In the genomic region with DNA sequence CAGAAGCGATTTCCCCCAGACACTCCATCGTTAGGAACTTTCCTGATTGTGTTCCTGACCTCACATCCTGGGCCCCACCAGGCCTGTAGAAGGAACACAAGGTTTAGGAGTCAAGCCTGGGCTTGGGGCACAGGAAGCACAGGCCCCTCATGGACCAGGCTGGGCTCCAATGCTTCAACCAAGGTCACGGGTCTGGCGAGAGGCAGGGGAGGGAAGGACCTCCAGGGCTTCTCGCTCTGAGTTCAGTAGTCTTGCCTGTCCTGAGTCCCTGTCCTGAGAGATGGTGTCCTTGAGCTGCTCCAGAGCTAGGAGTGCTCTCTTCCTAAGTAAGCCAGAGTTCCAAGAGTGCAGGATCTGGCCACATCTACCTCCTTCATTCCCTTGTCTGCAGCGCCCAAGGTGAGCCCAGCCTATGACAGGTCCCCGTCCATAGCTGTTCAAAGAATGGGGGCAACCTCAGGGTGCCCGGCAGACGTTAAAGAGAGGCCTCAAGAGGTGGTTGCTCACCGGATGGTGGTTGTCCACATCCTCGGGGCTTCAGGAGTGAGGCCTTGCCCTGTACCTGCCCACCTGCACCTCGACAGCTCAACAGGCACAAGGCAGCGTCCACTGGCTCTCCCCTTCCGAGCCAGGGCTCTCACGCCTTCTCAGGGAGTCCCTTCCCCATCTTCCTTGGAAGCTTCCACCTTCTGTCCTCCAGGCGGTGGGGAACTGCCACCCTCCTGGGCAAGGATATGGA, we compare ENCODE assay signal across 1 cellular context.
A peak's percentile ranks its signal among the peaks of the same experiment; 100 is the strongest.
TF ChIP-seq lines count a peak whose summit lies in the region.

No MANE protein-coding gene starts in this region.

TF ChIP-seq in HepG2, 621 proteins besides CTCF, POLR2A, EP300 and RAD21 (continues in another document):
- TF ChIP-seq, protein P1, sequence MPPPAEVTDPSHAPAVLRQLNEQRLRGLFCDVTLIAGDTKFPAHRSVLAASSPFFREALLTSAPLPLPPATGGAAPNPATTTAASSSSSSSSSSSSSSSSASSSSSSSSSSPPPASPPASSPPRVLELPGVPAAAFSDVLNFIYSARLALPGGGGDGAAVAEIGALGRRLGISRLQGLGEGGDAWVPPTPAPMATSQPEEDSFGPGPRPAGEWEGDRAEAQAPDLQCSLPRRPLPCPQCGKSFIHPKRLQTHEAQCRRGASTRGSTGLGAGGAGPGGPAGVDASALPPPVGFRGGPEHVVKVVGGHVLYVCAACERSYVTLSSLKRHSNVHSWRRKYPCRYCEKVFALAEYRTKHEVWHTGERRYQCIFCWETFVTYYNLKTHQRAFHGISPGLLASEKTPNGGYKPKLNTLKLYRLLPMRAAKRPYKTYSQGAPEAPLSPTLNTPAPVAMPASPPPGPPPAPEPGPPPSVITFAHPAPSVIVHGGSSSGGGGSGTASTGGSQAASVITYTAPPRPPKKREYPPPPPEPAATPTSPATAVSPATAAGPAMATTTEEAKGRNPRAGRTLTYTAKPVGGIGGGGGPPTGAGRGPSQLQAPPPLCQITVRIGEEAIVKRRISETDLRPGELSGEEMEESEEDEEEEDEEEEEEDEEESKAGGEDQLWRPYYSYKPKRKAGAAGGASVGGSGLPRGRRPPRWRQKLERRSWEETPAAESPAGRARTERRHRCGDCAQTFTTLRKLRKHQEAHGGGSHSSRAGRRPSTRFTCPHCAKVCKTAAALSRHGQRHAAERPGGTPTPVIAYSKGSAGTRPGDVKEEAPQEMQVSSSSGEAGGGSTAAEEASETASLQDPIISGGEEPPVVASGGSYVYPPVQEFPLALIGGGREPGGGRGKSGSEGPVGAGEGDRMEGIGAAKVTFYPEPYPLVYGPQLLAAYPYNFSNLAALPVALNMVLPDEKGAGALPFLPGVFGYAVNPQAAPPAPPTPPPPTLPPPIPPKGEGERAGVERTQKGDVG (CRISPR knock-in tag; IDR thresholded peaks at IDR 0.05; ENCODE audit: borderline replicate concordance) = peak; percentile 33; the same call in 1 of the 2 replicates
- TF ChIP-seq ZIK1 (CRISPR knock-in tag; IDR thresholded peaks at IDR 0.05; ENCODE audit: borderline replicate concordance, low read depth) (peak; percentile 71; the same call in 1 of the 2 replicates), TBX2 (CRISPR knock-in tag; IDR thresholded peaks at IDR 0.05; ENCODE audit: borderline replicate concordance) (0 out of 2 replicates have a peak, but pooled peaks have one; percentile 42), NRL (CRISPR knock-in tag; IDR thresholded peaks at IDR 0.05; ENCODE audit: borderline replicate concordance) (peak; percentile 67; the same call in 1 of the 2 replicates), WIZ (CRISPR knock-in tag; IDR thresholded peaks at IDR 0.05) (no peak), ZFYVE20 (CRISPR knock-in tag; IDR thresholded peaks at IDR 0.05; ENCODE audit: borderline replicate concordance, low read depth) (0 out of 2 replicates have a peak, but pooled peaks have one; percentile 55), NFKBIZ (CRISPR knock-in tag; IDR thresholded peaks at IDR 0.05) (no peak), U2AF1 (optimal IDR thresholded peaks at IDR 0.05; ENCODE audit: low read depth, low read length) (peak; percentile 55), TCF7L2 (IDR thresholded peaks at IDR 0.05; ENCODE audit: low read depth, low read length) (no peak), ZNF451 (CRISPR knock-in tag; IDR thresholded peaks at IDR 0.05) (peak; percentile 28; the same call in 1 of the 2 replicates), TOE1 (CRISPR knock-in tag; IDR thresholded peaks at IDR 0.05) (no peak), ZNF816 (CRISPR knock-in tag; IDR thresholded peaks at IDR 0.05; ENCODE audit: borderline replicate concordance) (no peak), KDM5B (CRISPR knock-in tag; IDR thresholded peaks at IDR 0.05; ENCODE audit: borderline replicate concordance) (peak; percentile 67; the same call in 1 of the 2 replicates), SP140L (CRISPR knock-in tag; IDR thresholded peaks at IDR 0.05; ENCODE audit: borderline replicate concordance) (no peak), FOXA1 (IDR thresholded peaks at IDR 0.05) (no peak), FOXA1 (CRISPR knock-in tag; IDR thresholded peaks at IDR 0.05) (no peak), EED (CRISPR knock-in tag; IDR thresholded peaks at IDR 0.05) (peak; percentile 78; the same call in 1 of the 2 replicates), ZNF550 (CRISPR knock-in tag; IDR thresholded peaks at IDR 0.05; ENCODE audit: borderline replicate concordance) (0 out of 2 replicates have a peak, but pooled peaks have one; percentile 51), ZNF891 (CRISPR knock-in tag; IDR thresholded peaks at IDR 0.05) (peak; percentile 69; the same call in 1 of the 2 replicates), KDM6A (CRISPR knock-in tag; IDR thresholded peaks at IDR 0.05; ENCODE audit: low read depth) (no peak), ZNF10 (CRISPR knock-in tag; IDR thresholded peaks at IDR 0.05; ENCODE audit: borderline replicate concordance, low read depth) (no peak), ZNF569 (CRISPR knock-in tag; IDR thresholded peaks at IDR 0.05; ENCODE audit: borderline replicate concordance) (no peak), ZNF24 (IDR thresholded peaks at IDR 0.05) (no peak), HIVEP1 (CRISPR knock-in tag; IDR thresholded peaks at IDR 0.05) (0 out of 2 replicates have a peak, but pooled peaks have one; percentile 32), ASH2L (IDR thresholded peaks at IDR 0.05; ENCODE audit: insufficient read length, low read depth, low read length) (no peak), ZNF546 (CRISPR knock-in tag; conservative IDR thresholded peaks at IDR 0.05) (0 out of 2 replicates have a peak, but pooled peaks have one; percentile 22), ZNF598 (CRISPR knock-in tag; IDR thresholded peaks at IDR 0.05; ENCODE audit: borderline replicate concordance) (peak; percentile 66; the same call in 1 of the 2 replicates), ZNF772 (CRISPR knock-in tag; IDR thresholded peaks at IDR 0.05) (0 out of 2 replicates have a peak, but pooled peaks have one; percentile 29), RORA (CRISPR knock-in tag; IDR thresholded peaks at IDR 0.05) (no peak), LCORL (IDR thresholded peaks at IDR 0.05) (no peak), LCORL (CRISPR knock-in tag; IDR thresholded peaks at IDR 0.05) (no peak), ZNF567 (CRISPR knock-in tag; IDR thresholded peaks at IDR 0.05; ENCODE audit: borderline replicate concordance) (0 out of 2 replicates have a peak, but pooled peaks have one; percentile 5), ZC3H13 (CRISPR knock-in tag; IDR thresholded peaks at IDR 0.05) (0 out of 2 replicates have a peak, but pooled peaks have one; percentile 29), SIN3A (IDR thresholded peaks at IDR 0.05; ENCODE audit: borderline replicate concordance, low read depth, low read length) (no peak), JUND (CRISPR knock-in tag; IDR thresholded peaks at IDR 0.05) (peak; percentile 49; the same call in 1 of the 2 replicates), GLI4 (CRISPR knock-in tag; IDR thresholded peaks at IDR 0.05; ENCODE audit: borderline replicate concordance) (0 out of 2 replicates have a peak, but pooled peaks have one; percentile 31), ARNTL (CRISPR knock-in tag; IDR thresholded peaks at IDR 0.05) (no peak)
- TF ChIP-seq, protein P2, sequence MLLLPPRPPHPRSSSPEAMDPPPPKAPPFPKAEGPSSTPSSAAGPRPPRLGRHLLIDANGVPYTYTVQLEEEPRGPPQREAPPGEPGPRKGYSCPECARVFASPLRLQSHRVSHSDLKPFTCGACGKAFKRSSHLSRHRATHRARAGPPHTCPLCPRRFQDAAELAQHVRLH (CRISPR knock-in tag; IDR thresholded peaks at IDR 0.05; ENCODE audit: borderline replicate concordance, low read depth) = no peak
- TF ChIP-seq, protein P3, sequence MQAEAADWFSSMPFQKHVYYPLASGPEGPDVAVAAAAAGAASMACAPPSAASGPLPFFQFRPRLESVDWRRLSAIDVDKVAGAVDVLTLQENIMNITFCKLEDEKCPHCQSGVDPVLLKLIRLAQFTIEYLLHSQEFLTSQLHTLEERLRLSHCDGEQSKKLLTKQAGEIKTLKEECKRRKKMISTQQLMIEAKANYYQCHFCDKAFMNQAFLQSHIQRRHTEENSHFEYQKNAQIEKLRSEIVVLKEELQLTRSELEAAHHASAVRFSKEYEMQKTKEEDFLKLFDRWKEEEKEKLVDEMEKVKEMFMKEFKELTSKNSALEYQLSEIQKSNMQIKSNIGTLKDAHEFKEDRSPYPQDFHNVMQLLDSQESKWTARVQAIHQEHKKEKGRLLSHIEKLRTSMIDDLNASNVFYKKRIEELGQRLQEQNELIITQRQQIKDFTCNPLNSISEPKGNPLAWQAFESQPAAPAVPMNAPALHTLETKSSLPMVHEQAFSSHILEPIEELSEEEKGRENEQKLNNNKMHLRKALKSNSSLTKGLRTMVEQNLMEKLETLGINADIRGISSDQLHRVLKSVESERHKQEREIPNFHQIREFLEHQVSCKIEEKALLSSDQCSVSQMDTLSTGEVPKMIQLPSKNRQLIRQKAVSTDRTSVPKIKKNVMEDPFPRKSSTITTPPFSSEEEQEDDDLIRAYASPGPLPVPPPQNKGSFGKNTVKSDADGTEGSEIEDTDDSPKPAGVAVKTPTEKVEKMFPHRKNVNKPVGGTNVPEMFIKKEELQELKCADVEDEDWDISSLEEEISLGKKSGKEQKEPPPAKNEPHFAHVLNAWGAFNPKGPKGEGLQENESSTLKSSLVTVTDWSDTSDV (CRISPR knock-in tag; IDR thresholded peaks at IDR 0.05) = 0 out of 2 replicates have a peak, but pooled peaks have one; percentile 57
- TF ChIP-seq, protein P4, sequence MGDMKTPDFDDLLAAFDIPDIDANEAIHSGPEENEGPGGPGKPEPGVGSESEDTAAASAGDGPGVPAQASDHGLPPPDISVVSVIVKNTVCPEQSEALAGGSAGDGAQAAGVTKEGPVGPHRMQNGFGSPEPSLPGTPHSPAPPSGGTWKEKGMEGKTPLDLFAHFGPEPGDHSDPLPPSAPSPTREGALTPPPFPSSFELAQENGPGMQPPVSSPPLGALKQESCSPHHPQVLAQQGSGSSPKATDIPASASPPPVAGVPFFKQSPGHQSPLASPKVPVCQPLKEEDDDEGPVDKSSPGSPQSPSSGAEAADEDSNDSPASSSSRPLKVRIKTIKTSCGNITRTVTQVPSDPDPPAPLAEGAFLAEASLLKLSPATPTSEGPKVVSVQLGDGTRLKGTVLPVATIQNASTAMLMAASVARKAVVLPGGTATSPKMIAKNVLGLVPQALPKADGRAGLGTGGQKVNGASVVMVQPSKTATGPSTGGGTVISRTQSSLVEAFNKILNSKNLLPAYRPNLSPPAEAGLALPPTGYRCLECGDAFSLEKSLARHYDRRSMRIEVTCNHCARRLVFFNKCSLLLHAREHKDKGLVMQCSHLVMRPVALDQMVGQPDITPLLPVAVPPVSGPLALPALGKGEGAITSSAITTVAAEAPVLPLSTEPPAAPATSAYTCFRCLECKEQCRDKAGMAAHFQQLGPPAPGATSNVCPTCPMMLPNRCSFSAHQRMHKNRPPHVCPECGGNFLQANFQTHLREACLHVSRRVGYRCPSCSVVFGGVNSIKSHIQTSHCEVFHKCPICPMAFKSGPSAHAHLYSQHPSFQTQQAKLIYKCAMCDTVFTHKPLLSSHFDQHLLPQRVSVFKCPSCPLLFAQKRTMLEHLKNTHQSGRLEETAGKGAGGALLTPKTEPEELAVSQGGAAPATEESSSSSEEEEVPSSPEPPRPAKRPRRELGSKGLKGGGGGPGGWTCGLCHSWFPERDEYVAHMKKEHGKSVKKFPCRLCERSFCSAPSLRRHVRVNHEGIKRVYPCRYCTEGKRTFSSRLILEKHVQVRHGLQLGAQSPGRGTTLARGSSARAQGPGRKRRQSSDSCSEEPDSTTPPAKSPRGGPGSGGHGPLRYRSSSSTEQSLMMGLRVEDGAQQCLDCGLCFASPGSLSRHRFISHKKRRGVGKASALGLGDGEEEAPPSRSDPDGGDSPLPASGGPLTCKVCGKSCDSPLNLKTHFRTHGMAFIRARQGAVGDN (CRISPR knock-in tag; IDR thresholded peaks at IDR 0.05) = peak; percentile 69
- TF ChIP-seq, protein P5, sequence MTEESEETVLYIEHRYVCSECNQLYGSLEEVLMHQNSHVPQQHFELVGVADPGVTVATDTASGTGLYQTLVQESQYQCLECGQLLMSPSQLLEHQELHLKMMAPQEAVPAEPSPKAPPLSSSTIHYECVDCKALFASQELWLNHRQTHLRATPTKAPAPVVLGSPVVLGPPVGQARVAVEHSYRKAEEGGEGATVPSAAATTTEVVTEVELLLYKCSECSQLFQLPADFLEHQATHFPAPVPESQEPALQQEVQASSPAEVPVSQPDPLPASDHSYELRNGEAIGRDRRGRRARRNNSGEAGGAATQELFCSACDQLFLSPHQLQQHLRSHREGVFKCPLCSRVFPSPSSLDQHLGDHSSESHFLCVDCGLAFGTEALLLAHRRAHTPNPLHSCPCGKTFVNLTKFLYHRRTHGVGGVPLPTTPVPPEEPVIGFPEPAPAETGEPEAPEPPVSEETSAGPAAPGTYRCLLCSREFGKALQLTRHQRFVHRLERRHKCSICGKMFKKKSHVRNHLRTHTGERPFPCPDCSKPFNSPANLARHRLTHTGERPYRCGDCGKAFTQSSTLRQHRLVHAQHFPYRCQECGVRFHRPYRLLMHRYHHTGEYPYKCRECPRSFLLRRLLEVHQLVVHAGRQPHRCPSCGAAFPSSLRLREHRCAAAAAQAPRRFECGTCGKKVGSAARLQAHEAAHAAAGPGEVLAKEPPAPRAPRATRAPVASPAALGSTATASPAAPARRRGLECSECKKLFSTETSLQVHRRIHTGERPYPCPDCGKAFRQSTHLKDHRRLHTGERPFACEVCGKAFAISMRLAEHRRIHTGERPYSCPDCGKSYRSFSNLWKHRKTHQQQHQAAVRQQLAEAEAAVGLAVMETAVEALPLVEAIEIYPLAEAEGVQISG (CRISPR knock-in tag; IDR thresholded peaks at IDR 0.05) = 0 out of 2 replicates have a peak, but pooled peaks have one; percentile 17
- TF ChIP-seq, protein P6, sequence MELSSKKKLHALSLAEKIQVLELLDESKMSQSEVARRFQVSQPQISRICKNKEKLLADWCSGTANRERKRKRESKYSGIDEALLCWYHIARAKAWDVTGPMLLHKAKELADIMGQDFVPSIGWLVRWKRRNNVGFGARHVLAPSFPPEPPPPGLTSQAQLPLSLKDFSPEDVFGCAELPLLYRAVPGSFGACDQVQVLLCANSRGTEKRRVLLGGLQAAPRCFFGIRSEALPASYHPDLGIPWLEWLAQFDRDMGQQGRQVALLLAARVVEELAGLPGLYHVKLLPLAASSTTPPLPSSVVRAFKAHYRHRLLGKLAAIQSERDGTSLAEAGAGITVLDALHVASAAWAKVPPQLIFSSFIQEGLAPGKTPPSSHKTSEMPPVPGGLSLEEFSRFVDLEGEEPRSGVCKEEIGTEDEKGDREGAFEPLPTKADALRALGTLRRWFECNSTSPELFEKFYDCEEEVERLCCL (CRISPR knock-in tag; IDR thresholded peaks at IDR 0.05; ENCODE audit: borderline replicate concordance) = no peak
- TF ChIP-seq, protein P7, sequence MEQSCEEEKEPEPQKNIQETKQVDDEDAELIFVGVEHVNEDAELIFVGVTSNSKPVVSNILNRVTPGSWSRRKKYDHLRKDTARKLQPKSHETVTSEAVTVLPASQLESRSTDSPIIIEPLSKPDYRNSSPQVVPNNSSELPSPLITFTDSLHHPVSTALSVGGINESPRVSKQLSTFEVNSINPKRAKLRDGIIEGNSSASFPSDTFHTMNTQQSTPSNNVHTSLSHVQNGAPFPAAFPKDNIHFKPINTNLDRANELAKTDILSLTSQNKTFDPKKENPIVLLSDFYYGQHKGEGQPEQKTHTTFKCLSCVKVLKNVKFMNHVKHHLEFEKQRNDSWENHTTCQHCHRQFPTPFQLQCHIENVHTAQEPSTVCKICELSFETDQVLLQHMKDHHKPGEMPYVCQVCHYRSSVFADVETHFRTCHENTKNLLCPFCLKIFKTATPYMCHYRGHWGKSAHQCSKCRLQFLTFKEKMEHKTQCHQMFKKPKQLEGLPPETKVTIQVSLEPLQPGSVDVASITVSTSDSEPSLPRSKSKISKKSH (CRISPR knock-in tag; IDR thresholded peaks at IDR 0.05; ENCODE audit: borderline replicate concordance) = 0 out of 2 replicates have a peak, but pooled peaks have one; percentile 77
